Comparison of ENCODE assay signal across 1 cellular context in genomic region chr19:19643158-19644053, GRCh38.
A peak's percentile ranks its signal among the peaks of the same experiment; 100 is the strongest.
TF ChIP-seq lines count a peak whose summit lies in the region.

TSS of gene GMIP (minus strand) at chr19:19643657. CDS start at chr19:19643529, 128 bp downstream.

TF ChIP-seq in GM12878, 131 proteins besides CTCF, POLR2A, EP300 and RAD21 (continued from another document and continues in another):
- TF ChIP-seq NKRF (conservative IDR thresholded peaks at IDR 0.05) (peak; percentile 56), SIN3A (IDR thresholded peaks at IDR 0.05; ENCODE audit: low read depth, low read length) (no peak), IKZF2 (IDR thresholded peaks at IDR 0.05) (peak in 1 of 2 experiments; percentile 46; a peak in 2 of 4 replicates), BRCA1 (IDR thresholded peaks at IDR 0.05; ENCODE audit: low read depth, low read length) (no peak), CHD4 (IDR thresholded peaks at IDR 0.05) (no peak), RFX5 (IDR thresholded peaks at IDR 0.05; ENCODE audit: low read depth, low read length) (no peak), HDGF (IDR thresholded peaks at IDR 0.05) (0 out of 2 replicates have a peak, but pooled peaks have one; percentile 26), EGR1 (IDR thresholded peaks at IDR 0.05; ENCODE audit: borderline replicate concordance in 1 of 2, low read depth in 2 of 2, low read length in 2 of 2) (peak in 1 of 2 experiments; percentile 86; a peak in 2 of 3 replicates), ZBTB33 (IDR thresholded peaks at IDR 0.05) (no peak), TCF3 (IDR thresholded peaks at IDR 0.05; ENCODE audit: borderline replicate concordance, insufficient read depth, low read depth, low read length) (0 out of 2 replicates have a peak, but pooled peaks have one; percentile 38), KLF5 (IDR thresholded peaks at IDR 0.05; ENCODE audit: partially characterized antibody) (no peak), REST (IDR thresholded peaks at IDR 0.05; ENCODE audit: low read depth, low read length) (no peak), IKZF1 (conservative IDR thresholded peaks at IDR 0.05) (peak; percentile 64; the same call in 1 of the 2 replicates), TCF7 (IDR thresholded peaks at IDR 0.05; ENCODE audit: borderline replicate concordance) (no peak; the same call in 1 of the 2 replicates), ETV6 (conservative IDR thresholded peaks at IDR 0.05 in 1 of 2, IDR thresholded peaks at IDR 0.05 in 1 of 2; ENCODE audit: borderline replicate concordance in 1 of 2, low read depth in 1 of 2) (0 out of 4 replicates have a peak, but pooled peaks of 1 of the 2 experiments have one; percentile 18), ZNF217 (IDR thresholded peaks at IDR 0.05) (0 out of 2 replicates have a peak, but pooled peaks have one; percentile 38), SRF (IDR thresholded peaks at IDR 0.05; ENCODE audit: low read depth in 2 of 2, low read length in 2 of 2) (no peak), CEBPB (IDR thresholded peaks at IDR 0.05; ENCODE audit: borderline replicate concordance in 1 of 2, low read depth in 2 of 2, low read length in 2 of 2) (no peak), ZBTB4 (CRISPR knock-in tag; IDR thresholded peaks at IDR 0.05) (no peak), SREBF2 (IDR thresholded peaks at IDR 0.05; ENCODE audit: low read length) (no peak), MYC (IDR thresholded peaks at IDR 0.05; ENCODE audit: insufficient read depth, insufficient read length, insufficient replicate concordance, low read length, severe bottlenecking) (no peak), RAD51 (IDR thresholded peaks at IDR 0.05) (no peak), NFXL1 (IDR thresholded peaks at IDR 0.05; ENCODE audit: borderline replicate concordance) (no peak), GABPA (IDR thresholded peaks at IDR 0.05; ENCODE audit: low read depth) (no peak), MEF2B (IDR thresholded peaks at IDR 0.05; ENCODE audit: partially characterized antibody, poor library complexity, severe bottlenecking) (peak; percentile 59), BMI1 (IDR thresholded peaks at IDR 0.05; ENCODE audit: borderline replicate concordance) (no peak), PAX8 (IDR thresholded peaks at IDR 0.05) (no peak), BHLHE40 (IDR thresholded peaks at IDR 0.05; ENCODE audit: borderline replicate concordance in 1 of 2, low read depth in 2 of 2, low read length in 1 of 2) (no peak; a peak in 1 of 4 replicates), ZZZ3 (IDR thresholded peaks at IDR 0.05; ENCODE audit: control insufficient read depth, insufficient read length, low read depth) (no peak), RUNX3 (IDR thresholded peaks at IDR 0.05; ENCODE audit: low read length) (0 out of 2 replicates have a peak, but pooled peaks have one; percentile 36), ZNF24 (IDR thresholded peaks at IDR 0.05) (no peak), ZNF622 (IDR thresholded peaks at IDR 0.05) (no peak), ZNF384 (IDR thresholded peaks at IDR 0.05; ENCODE audit: borderline replicate concordance, low read depth, low read length) (no peak), SMC3 (IDR thresholded peaks at IDR 0.05; ENCODE audit: borderline replicate concordance, low read length) (peak; percentile 80), MTA3 (IDR thresholded peaks at IDR 0.05; ENCODE audit: borderline replicate concordance, low read length) (no peak), IRF3 (IDR thresholded peaks at IDR 0.05) (no peak), IRF5 (IDR thresholded peaks at IDR 0.05; ENCODE audit: borderline replicate concordance) (no peak), CBX5 (IDR thresholded peaks at IDR 0.05; ENCODE audit: low read depth) (no peak), FOXM1 (IDR thresholded peaks at IDR 0.05; ENCODE audit: low read depth, low read length) (no peak), CHD2 (IDR thresholded peaks at IDR 0.05; ENCODE audit: borderline replicate concordance, low read depth, low read length) (peak; percentile 80), ZNF207 (IDR thresholded peaks at IDR 0.05; ENCODE audit: borderline replicate concordance) (peak; percentile 49), CREB1 (IDR thresholded peaks at IDR 0.05; ENCODE audit: low read depth) (no peak; the same call in none of the 2 replicates), ASH2L (IDR thresholded peaks at IDR 0.05; ENCODE audit: borderline replicate concordance, low read depth) (no peak), LARP7 (IDR thresholded peaks at IDR 0.05) (peak; percentile 69; the same call in 1 of the 2 replicates), ZNF592 (IDR thresholded peaks at IDR 0.05) (0 out of 2 replicates have a peak, but pooled peaks have one; percentile 12), KAT2A (conservative IDR thresholded peaks at IDR 0.05; ENCODE audit: control insufficient read depth, low read depth, low read length) (no peak)
